Comparison of ENCODE assay signal across 7 cellular contexts in the genomic region with DNA sequence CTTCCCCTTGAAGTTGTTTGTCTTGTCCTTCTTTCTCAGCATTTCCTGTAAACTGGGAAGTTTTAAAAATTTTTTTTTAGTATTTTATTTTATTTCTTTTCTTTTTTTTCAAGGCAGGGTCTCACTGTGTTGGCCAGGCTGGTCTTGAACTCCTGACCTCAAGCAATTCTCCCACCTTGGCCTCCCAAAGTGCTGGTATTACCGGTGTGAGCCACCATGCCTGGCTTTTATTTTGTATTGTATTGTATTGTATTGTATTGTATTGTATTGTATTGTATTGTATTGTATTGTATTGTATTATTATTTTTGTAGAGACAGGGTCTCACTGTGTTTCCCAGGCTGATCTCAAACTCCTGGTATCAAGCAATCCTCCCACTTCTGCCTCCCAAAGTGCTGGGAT. TPM values are rescaled to one million over a fixed set of nuclear protein-coding genes. Genes with fewer than 3 reads are reported as not detected.
DNase-seq lines count a peak whose midpoint lies in the region; ATAC-seq, FAIRE-seq and TF ChIP-seq lines count a peak whose summit lies in the region.
"Not testable (repeated sequence)": the region's sequence is repeated elsewhere in the genome, so short reads cannot be mapped to it uniquely, and the experiment has no call there.

No MANE protein-coding gene starts in this region.

- not testable (repeated sequence) for H3K9me1 ChIP-seq in K562 (ENCODE audit: control insufficient read depth, insufficient read depth, low read length)

- TF ChIP-seq CTCF in HEK293 (tag by site-specific recombination; IDR thresholded peaks at IDR 0.05); activated CD8-positive, alpha-beta T cell treated with anti-CD3 and anti-CD28 coated beads for 36 hours (IDR thresholded peaks at IDR 0.05); K562 (IDR thresholded peaks at IDR 0.05 in 2 of 3, conservative IDR thresholded peaks at IDR 0.05 in 1 of 3; ENCODE audit: insufficient read depth in 2 of 3, low read depth in 1 of 3, low read length in 3 of 3); lower lobe of right lung (IDR thresholded peaks at IDR 0.05): not testable (repeated sequence)

- WGBS in K562 (ENCODE audit: insufficient coverage, low coverage, missing lambda C conversion rate), result 11% methylated on average over 1 of the region's 1 CpG

- H3K4me1 ChIP-seq in HEK293 (ENCODE audit: control insufficient read depth, insufficient read depth, low read length), result not testable (repeated sequence)
- peaks cover 9 to 11% of the 10 kb centered on the region in 2 experiments for H3K4me1 ChIP-seq in K562 (replicated peaks in 1 of 2; ENCODE audit: control insufficient read depth in 2 of 2, insufficient read depth in 2 of 2, low read length in 2 of 2)
- peaks cover 11% of the 10 kb centered on the region for H3K4me1 ChIP-seq in lower lobe of right lung

- H3K4me1 Mint-ChIP-seq in activated CD8-positive, alpha-beta T cell treated with anti-CD3 and anti-CD28 coated beads for 36 hours (ENCODE audit: low read depth), result peaks cover 16% of the 10 kb centered on the region
- peaks cover 20% of the 10 kb centered on the region for H3K4me1 Mint-ChIP-seq in activated T-cell treated with anti-CD3 and anti-CD28 coated beads, Interleukin-2, amount 50 U/mL, for 24 hours (ENCODE audit: low read depth)
- not testable (repeated sequence) for H3K4me1 Mint-ChIP-seq in activated T-helper 17 cell treated with anti-CD3 and anti-CD28 coated beads, Interleukin-2, amount 50 U/mL, for 72 hours

- H3K27me3 ChIP-seq in K562 (ENCODE audit: control insufficient read depth in 2 of 2, insufficient read depth in 2 of 2, low read length in 2 of 2); lower lobe of right lung (ENCODE audit: low read depth): not testable (repeated sequence)

- not testable (repeated sequence) for FAIRE-seq in K562 (lab: Jason Lieb, UNC)

- not testable (repeated sequence) for H2AFZ ChIP-seq in K562 (ENCODE audit: low read depth, low read length)

- TF ChIP-seq POLR2A in K562 (conservative IDR thresholded peaks at IDR 0.05), result not testable (repeated sequence)

- not testable (repeated sequence) for H3K9me3 Mint-ChIP-seq in activated CD8-positive, alpha-beta T cell treated with anti-CD3 and anti-CD28 coated beads for 36 hours; activated T-cell treated with anti-CD3 and anti-CD28 coated beads, Interleukin-2, amount 50 U/mL, for 24 hours; activated T-helper 17 cell treated with anti-CD3 and anti-CD28 coated beads, Interleukin-2, amount 50 U/mL, for 72 hours

- peak overlapping the region; percentile 20 for H3K27ac Mint-ChIP-seq in activated CD8-positive, alpha-beta T cell treated with anti-CD3 and anti-CD28 coated beads for 36 hours
- H3K27ac Mint-ChIP-seq in activated T-cell treated with anti-CD3 and anti-CD28 coated beads, Interleukin-2, amount 50 U/mL, for 24 hours, result peak overlapping the region; percentile 33
- H3K27ac Mint-ChIP-seq in activated T-helper 17 cell treated with anti-CD3 and anti-CD28 coated beads, Interleukin-2, amount 50 U/mL, for 72 hours, result peak overlapping the region; percentile 50

- not testable (repeated sequence) for H4K20me1 ChIP-seq in K562 (replicated peaks; ENCODE audit: control insufficient read depth, insufficient read depth, low read length)

- not testable (repeated sequence) for H3K27ac ChIP-seq in HEK293 (ENCODE audit: extremely low read depth, low read depth, low read length); K562 (ENCODE audit: extremely low read depth, low read depth, low read length); lower lobe of right lung

- H3K79me2 ChIP-seq in K562 (ENCODE audit: control insufficient read depth, insufficient read depth, low read length), result not testable (repeated sequence)

- BruUV-seq in K562 (replicated peaks; lab: Mats Ljungman, UMichigan), result not testable (repeated sequence)

- not testable (repeated sequence) for H3K4me3 ChIP-seq in HEK293 (ENCODE audit: low read depth, low read length); K562; lower lobe of right lung

- POLR2A ChIA-PET in HEK293 (lab: Yijun Ruan, JAX); activated CD8-positive, alpha-beta T cell treated with anti-CD3 and anti-CD28 coated beads for 36 hours (lab: Charles Lee); K562 (lab: Yijun Ruan, JAX): not testable (repeated sequence)

- H3K36me3 Mint-ChIP-seq in activated CD8-positive, alpha-beta T cell treated with anti-CD3 and anti-CD28 coated beads for 36 hours (ENCODE audit: low read depth), result not testable (repeated sequence)
- H3K36me3 Mint-ChIP-seq in activated T-cell treated with anti-CD3 and anti-CD28 coated beads, Interleukin-2, amount 50 U/mL, for 24 hours (ENCODE audit: low read depth), result peaks cover 75% of the 10 kb centered on the region
- H3K36me3 Mint-ChIP-seq in activated T-helper 17 cell treated with anti-CD3 and anti-CD28 coated beads, Interleukin-2, amount 50 U/mL, for 72 hours (ENCODE audit: low read depth), result peaks cover 75% of the 10 kb centered on the region

- H3K27me3 Mint-ChIP-seq in activated CD8-positive, alpha-beta T cell treated with anti-CD3 and anti-CD28 coated beads for 36 hours; activated T-cell treated with anti-CD3 and anti-CD28 coated beads, Interleukin-2, amount 50 U/mL, for 24 hours; activated T-helper 17 cell treated with anti-CD3 and anti-CD28 coated beads, Interleukin-2, amount 50 U/mL, for 72 hours: not testable (repeated sequence)

- H3K36me3 ChIP-seq in HEK293 (ENCODE audit: control insufficient read depth in 2 of 2, insufficient read depth in 1 of 2, low read length in 2 of 2); K562 (ENCODE audit: control insufficient read depth, insufficient read depth, low read length): not testable (repeated sequence)
- peaks cover 33% of the 10 kb centered on the region for H3K36me3 ChIP-seq in lower lobe of right lung

- not testable (repeated sequence) for TF ChIP-seq RAD21 in K562 (CRISPR knock-in tag; conservative IDR thresholded peaks at IDR 0.05 in 1 of 2, IDR thresholded peaks at IDR 0.05 in 1 of 2)

- in situ Hi-C loops in K562 (cut with MboI), result not testable (repeated sequence)

- DNase-seq in activated CD8-positive, alpha-beta T cell treated with anti-CD3 and anti-CD28 coated beads for 36 hours; activated T-cell treated with anti-CD3 and anti-CD28 coated beads, Interleukin-2, amount 50 U/mL, for 24 hours; K562 (ENCODE audit: extremely low read depth in 1 of 4, low spot score in 3 of 4): not testable (repeated sequence)
- DNase-seq in Right ventricle myocardium superior, result peak; percentile 4
- peak; percentile 2 for DNase-seq in lower lobe of right lung

- not testable (repeated sequence) for TF ChIP-seq EP300 in K562 (IDR thresholded peaks at IDR 0.05; ENCODE audit: low read length)

- not testable (repeated sequence) for H3K9ac ChIP-seq in K562 (ENCODE audit: insufficient read depth in 1 of 2, low read depth in 2 of 2, low read length in 2 of 2)

- ATAC-seq in activated CD8-positive, alpha-beta T cell treated with anti-CD3 and anti-CD28 coated beads for 36 hours; activated T-helper 17 cell treated with anti-CD3 and anti-CD28 coated beads, Interleukin-2, amount 50 U/mL, for 72 hours (replicated peaks); K562; Right ventricle myocardium superior (ENCODE audit: poor library complexity); lower lobe of right lung: not testable (repeated sequence)

- not testable (repeated sequence) for H3K9me3 ChIP-seq in HEK293 (ENCODE audit: control insufficient read depth, insufficient read depth, low read depth, low read length); K562 (replicated peaks; ENCODE audit: control insufficient read depth, insufficient read depth, low read depth, low read length); lower lobe of right lung

- CTCF ChIA-PET in HEK293 (lab: Yijun Ruan, JAX), result interaction anchor here (0.6 to 1.6 kb wide), 4 partner anchors 22 to 242 kb away, joined by 3 to 5 read pairs (median 3); no protein-coding TSS in a partner anchor
- CTCF ChIA-PET in activated CD8-positive, alpha-beta T cell treated with anti-CD3 and anti-CD28 coated beads for 36 hours (lab: Charles Lee), result interaction anchor here (8.5 to 9.2 kb wide), 2 partner anchors 19 to 181 kb away, joined by 108 to 112 read pairs; no protein-coding TSS in a partner anchor
- CTCF ChIA-PET in K562 (lab: Yijun Ruan, JAX; ENCODE audit: low intra/inter-chr PET ratio), result not testable (repeated sequence)

- H3K4me2 ChIP-seq in K562 (ENCODE audit: insufficient read depth, low read length), result not testable (repeated sequence)

- H3K4me3 Mint-ChIP-seq in activated CD8-positive, alpha-beta T cell treated with anti-CD3 and anti-CD28 coated beads for 36 hours; activated T-cell treated with anti-CD3 and anti-CD28 coated beads, Interleukin-2, amount 50 U/mL, for 24 hours; activated T-helper 17 cell treated with anti-CD3 and anti-CD28 coated beads, Interleukin-2, amount 50 U/mL, for 72 hours: not testable (repeated sequence)

- intact Hi-C loops in activated CD8-positive, alpha-beta T cell treated with anti-CD3 and anti-CD28 coated beads for 36 hours (cut with micrococcal nuclease); K562 (cut with micrococcal nuclease); Right ventricle myocardium superior (cut with DNase I): not testable (repeated sequence)
- intact Hi-C loops in lower lobe of right lung (cut with DNase I), result loop anchor here (10.0 kb wide), 1 partner anchor 101 kb away; no protein-coding TSS in a partner anchor

RNA-seq across cellular contexts. Expression of a gene that starts 13.6 kb away (rescaled TPM):
- 10 to 100 TPM; 14.3 to 14.9 TPM for total RNA-seq in activated CD8-positive, alpha-beta T cell treated with anti-CD3 and anti-CD28 coated beads for 36 hours
- 10 to 100 TPM; 21.7 to 26.6 TPM for total RNA-seq in activated T-helper 17 cell treated with anti-CD3 and anti-CD28 coated beads, Interleukin-2, amount 50 U/mL, for 72 hours
- 4.6 and 15.1 TPM in 2 replicates for total RNA-seq in K562 (2011; cell fraction: chromatin; rRNA removed; ENCODE audit: low replicate concordance)
- total RNA-seq in K562 (2011; cell fraction: nucleolus; rRNA removed), result 3.8 and 6.3 TPM in 2 replicates
- 3.2 and 3.4 TPM in 2 replicates for total RNA-seq in K562 (2011; cell fraction: nucleoplasm; rRNA removed)
- total RNA-seq in K562 (2014; rRNA removed), result 4.6 and 6.4 TPM in 2 replicates
- 1.8 and 2.3 TPM in 2 replicates for total RNA-seq in K562 (2014; rRNA removed; fragmentation: Illumina TruSeq; extraction: Trizol)
- 5.0 and 5.4 TPM in 2 replicates for total RNA-seq in K562 (2015; rRNA removed; fragmentation: Illumina TruSeq; extraction: Trizol)
- total RNA-seq in K562 (2021), result 6.1 and 6.8 TPM in 2 replicates
- polyA plus RNA-seq in K562 (2011; rRNA removed), result 4.2 and 4.6 TPM in 2 replicates
- 2.8 and 6.8 TPM in 2 replicates for polyA plus RNA-seq in K562 (2011; cell fraction: cytosol; rRNA removed)
- polyA plus RNA-seq in K562 (2011; cell fraction: nucleus; rRNA removed), result 9.2 and 11.6 TPM in 2 replicates
- 6.6 and 7.4 TPM in 2 replicates for polyA plus RNA-seq in K562 (2012)
- polyA plus RNA-seq in K562 (2014; fragmentation: Illumina TruSeq; extraction: Trizol), result 3.7 and 4.9 TPM in 2 replicates
- 1 to 10 TPM; 7.9 to 9.0 TPM for polyA plus RNA-seq in K562 (2014; fragmentation: Nextera tagmentation; extraction: Ambion mirVana)
- 4.8 and 9.1 TPM in 2 replicates for polyA plus RNA-seq in K562 (2014; rRNA removed)
- 3.5 and 4.0 TPM in 2 replicates for polyA minus RNA-seq in K562 (2011; rRNA and poly(A)+ RNA removed)
- polyA minus RNA-seq in K562 (2011; cell fraction: cytosol; rRNA and poly(A)+ RNA removed), result 2.1 and 3.5 TPM in 2 replicates
- 6.9 and 10.1 TPM in 2 replicates for polyA minus RNA-seq in K562 (2011; cell fraction: nucleus; rRNA and poly(A)+ RNA removed)
- total RNA-seq in Right ventricle myocardium superior, result 0.46 TPM
- 12.5 TPM for total RNA-seq in lower lobe of right lung

RNA-seq across cellular contexts. Expression of a gene that starts 23.5 kb away (rescaled TPM):
- 100 to 1,000 TPM; 215 to 218 TPM for total RNA-seq in activated CD8-positive, alpha-beta T cell treated with anti-CD3 and anti-CD28 coated beads for 36 hours
- 100 to 1,000 TPM; 162 to 227 TPM for total RNA-seq in activated T-helper 17 cell treated with anti-CD3 and anti-CD28 coated beads, Interleukin-2, amount 50 U/mL, for 72 hours
- 17.2 and 26.4 TPM in 2 replicates for total RNA-seq in K562 (2011; cell fraction: chromatin; rRNA removed; ENCODE audit: low replicate concordance)
- total RNA-seq in K562 (2011; cell fraction: nucleolus; rRNA removed), result 14.7 and 19.2 TPM in 2 replicates
- 15.8 and 17.7 TPM in 2 replicates for total RNA-seq in K562 (2011; cell fraction: nucleoplasm; rRNA removed)
- total RNA-seq in K562 (2014; rRNA removed), result 25.2 and 32.1 TPM in 2 replicates
- 20.3 and 21.7 TPM in 2 replicates for total RNA-seq in K562 (2014; rRNA removed; fragmentation: Illumina TruSeq; extraction: Trizol)
- total RNA-seq in K562 (2015; rRNA removed; fragmentation: Illumina TruSeq; extraction: Trizol), result 26.7 and 28.5 TPM in 2 replicates
- total RNA-seq in K562 (2021), result 35.2 and 38.1 TPM in 2 replicates
- 20.8 and 42.4 TPM in 2 replicates for polyA plus RNA-seq in K562 (2011; rRNA removed)
- polyA plus RNA-seq in K562 (2011; cell fraction: cytosol; rRNA removed), result 24.2 and 36.3 TPM in 2 replicates
- 58.6 and 70.3 TPM in 2 replicates for polyA plus RNA-seq in K562 (2011; cell fraction: nucleus; rRNA removed)
- 33.6 and 70.4 TPM in 2 replicates for polyA plus RNA-seq in K562 (2012)
- polyA plus RNA-seq in K562 (2014; fragmentation: Illumina TruSeq; extraction: Trizol), result 36.1 and 41.0 TPM in 2 replicates
- polyA plus RNA-seq in K562 (2014; fragmentation: Nextera tagmentation; extraction: Ambion mirVana), result 1 to 10 TPM; 6.1 to 6.9 TPM
- 27.4 and 27.9 TPM in 2 replicates for polyA plus RNA-seq in K562 (2014; rRNA removed)
- polyA minus RNA-seq in K562 (2011; rRNA and poly(A)+ RNA removed), result 24.4 and 42.9 TPM in 2 replicates
- polyA minus RNA-seq in K562 (2011; cell fraction: cytosol; rRNA and poly(A)+ RNA removed), result 19.2 and 30.5 TPM in 2 replicates
- 23.4 and 57.9 TPM in 2 replicates for polyA minus RNA-seq in K562 (2011; cell fraction: nucleus; rRNA and poly(A)+ RNA removed)
- 3.9 TPM for total RNA-seq in Right ventricle myocardium superior
- 48.2 TPM for total RNA-seq in lower lobe of right lung
